In the genomic region with DNA sequence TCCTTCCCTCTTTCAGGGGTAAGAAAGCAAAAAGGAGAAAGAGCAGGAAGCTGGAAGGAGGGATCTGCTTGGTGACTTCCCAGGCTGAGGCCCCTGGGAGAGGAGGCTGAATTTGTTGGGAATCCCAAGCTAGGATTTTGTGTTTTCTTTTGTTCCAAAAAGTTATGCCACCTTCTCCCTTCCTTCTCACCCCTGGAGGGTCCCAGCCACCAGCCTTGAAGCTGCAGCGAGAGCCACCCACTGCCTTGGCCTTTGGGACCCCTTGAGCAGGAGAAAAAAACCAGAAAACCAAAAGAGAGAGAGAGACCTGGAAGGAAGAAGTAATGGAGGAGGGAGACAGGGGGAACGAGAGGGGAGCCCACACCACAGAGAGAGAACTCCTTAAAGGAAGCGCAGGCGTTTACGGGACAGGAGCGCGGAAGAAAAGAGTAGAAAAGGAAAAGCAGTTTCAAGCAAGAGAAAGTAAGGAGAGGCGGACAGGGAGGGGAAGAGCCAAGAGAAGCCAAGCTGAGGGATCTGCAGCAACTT, we compare ENCODE assay signal across 3 cellular contexts.
A peak's percentile ranks its signal among the peaks of the same experiment; 100 is the strongest.
TF ChIP-seq lines count a peak whose summit lies in the region.

No MANE protein-coding gene starts in this region.

TF ChIP-seq in HEK293, 187 proteins besides CTCF, POLR2A, EP300 and RAD21:
- no peak for TF ChIP-seq ZNF266 (tag by site-specific recombination; IDR thresholded peaks at IDR 0.05; ENCODE audit: low read depth)
- TF ChIP-seq PRDM1 (tag by site-specific recombination; IDR thresholded peaks at IDR 0.05): peak; percentile 23; the same call in 1 of the 2 replicates
- TF ChIP-seq ZFP41 (tag by site-specific recombination; IDR thresholded peaks at IDR 0.05; ENCODE audit: borderline replicate concordance): no peak

TF ChIP-seq in H1, 55 proteins besides CTCF, POLR2A, EP300 and RAD21:
- peak; percentile 33 for TF ChIP-seq RNF2 (IDR thresholded peaks at IDR 0.05; ENCODE audit: borderline replicate concordance, low read depth, low read length, missing control alignments, poor library complexity, severe bottlenecking)
- TF ChIP-seq CBX8 (IDR thresholded peaks at IDR 0.05; ENCODE audit: borderline replicate concordance, low read depth, low read length): 0 out of 2 replicates have a peak, but pooled peaks have one; percentile 30
- peak; percentile 19 for TF ChIP-seq CTBP2 (IDR thresholded peaks at IDR 0.05; ENCODE audit: borderline replicate concordance, insufficient read depth, insufficient read length, low read length)
- no peak for TF ChIP-seq BRCA1 (IDR thresholded peaks at IDR 0.05; ENCODE audit: low read depth, low read length)

TF ChIP-seq in SK-N-SH treated with all-trans-retinoic acid at 6 μM for 48 hours, 23 proteins besides CTCF, POLR2A, EP300 and RAD21:
- TF ChIP-seq OSR1 (CRISPR knock-in tag; IDR thresholded peaks at IDR 0.05) (no peak), RARB (CRISPR knock-in tag; IDR thresholded peaks at IDR 0.05) (no peak), ZNF8 (CRISPR knock-in tag; IDR thresholded peaks at IDR 0.05) (no peak), ZNF565 (CRISPR knock-in tag; conservative IDR thresholded peaks at IDR 0.05; ENCODE audit: low read depth) (no peak), ISL1 (CRISPR knock-in tag; IDR thresholded peaks at IDR 0.05) (no peak), TOX (CRISPR knock-in tag; IDR thresholded peaks at IDR 0.05; ENCODE audit: borderline replicate concordance) (no peak), ZFP30 (CRISPR knock-in tag; IDR thresholded peaks at IDR 0.05) (no peak)
- TF ChIP-seq, protein P1, sequence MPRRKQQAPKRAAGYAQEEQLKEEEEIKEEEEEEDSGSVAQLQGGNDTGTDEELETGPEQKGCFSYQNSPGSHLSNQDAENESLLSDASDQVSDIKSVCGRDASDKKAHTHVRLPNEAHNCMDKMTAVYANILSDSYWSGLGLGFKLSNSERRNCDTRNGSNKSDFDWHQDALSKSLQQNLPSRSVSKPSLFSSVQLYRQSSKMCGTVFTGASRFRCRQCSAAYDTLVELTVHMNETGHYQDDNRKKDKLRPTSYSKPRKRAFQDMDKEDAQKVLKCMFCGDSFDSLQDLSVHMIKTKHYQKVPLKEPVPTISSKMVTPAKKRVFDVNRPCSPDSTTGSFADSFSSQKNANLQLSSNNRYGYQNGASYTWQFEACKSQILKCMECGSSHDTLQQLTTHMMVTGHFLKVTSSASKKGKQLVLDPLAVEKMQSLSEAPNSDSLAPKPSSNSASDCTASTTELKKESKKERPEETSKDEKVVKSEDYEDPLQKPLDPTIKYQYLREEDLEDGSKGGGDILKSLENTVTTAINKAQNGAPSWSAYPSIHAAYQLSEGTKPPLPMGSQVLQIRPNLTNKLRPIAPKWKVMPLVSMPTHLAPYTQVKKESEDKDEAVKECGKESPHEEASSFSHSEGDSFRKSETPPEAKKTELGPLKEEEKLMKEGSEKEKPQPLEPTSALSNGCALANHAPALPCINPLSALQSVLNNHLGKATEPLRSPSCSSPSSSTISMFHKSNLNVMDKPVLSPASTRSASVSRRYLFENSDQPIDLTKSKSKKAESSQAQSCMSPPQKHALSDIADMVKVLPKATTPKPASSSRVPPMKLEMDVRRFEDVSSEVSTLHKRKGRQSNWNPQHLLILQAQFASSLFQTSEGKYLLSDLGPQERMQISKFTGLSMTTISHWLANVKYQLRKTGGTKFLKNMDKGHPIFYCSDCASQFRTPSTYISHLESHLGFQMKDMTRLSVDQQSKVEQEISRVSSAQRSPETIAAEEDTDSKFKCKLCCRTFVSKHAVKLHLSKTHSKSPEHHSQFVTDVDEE (CRISPR knock-in tag; IDR thresholded peaks at IDR 0.05): no peak
- TF ChIP-seq, protein P2, sequence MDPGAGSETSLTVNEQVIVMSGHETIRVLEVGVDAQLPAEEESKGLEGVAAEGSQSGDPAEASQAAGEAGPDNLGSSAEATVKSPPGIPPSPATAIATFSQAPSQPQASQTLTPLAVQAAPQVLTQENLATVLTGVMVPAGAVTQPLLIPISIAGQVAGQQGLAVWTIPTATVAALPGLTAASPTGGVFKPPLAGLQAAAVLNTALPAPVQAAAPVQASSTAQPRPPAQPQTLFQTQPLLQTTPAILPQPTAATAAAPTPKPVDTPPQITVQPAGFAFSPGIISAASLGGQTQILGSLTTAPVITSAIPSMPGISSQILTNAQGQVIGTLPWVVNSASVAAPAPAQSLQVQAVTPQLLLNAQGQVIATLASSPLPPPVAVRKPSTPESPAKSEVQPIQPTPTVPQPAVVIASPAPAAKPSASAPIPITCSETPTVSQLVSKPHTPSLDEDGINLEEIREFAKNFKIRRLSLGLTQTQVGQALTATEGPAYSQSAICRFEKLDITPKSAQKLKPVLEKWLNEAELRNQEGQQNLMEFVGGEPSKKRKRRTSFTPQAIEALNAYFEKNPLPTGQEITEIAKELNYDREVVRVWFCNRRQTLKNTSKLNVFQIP (CRISPR knock-in tag; IDR thresholded peaks at IDR 0.05; ENCODE audit: borderline replicate concordance, low read depth): no peak
TF ChIP-seq in SK-N-SH treated with all-trans-retinoic acid at 6 μM for 48 hours: peak in this region for 0.
